In genomic region chr12:53696655-53697321, GRCh38 we compare ENCODE assay signal across 1 cellular context.
TF ChIP-seq lines count a peak whose summit lies in the region.

No MANE protein-coding gene starts in this region.

TF ChIP-seq in GM12878, 131 proteins besides CTCF, POLR2A, EP300 and RAD21:
- no peak for TF ChIP-seq MEF2B (IDR thresholded peaks at IDR 0.05; ENCODE audit: partially characterized antibody, poor library complexity, severe bottlenecking)
- no peak for TF ChIP-seq E2F8 (IDR thresholded peaks at IDR 0.05; ENCODE audit: low read depth, partially characterized antibody)
